Comparison of ENCODE assay signal across 8 cellular contexts in the genomic region with DNA sequence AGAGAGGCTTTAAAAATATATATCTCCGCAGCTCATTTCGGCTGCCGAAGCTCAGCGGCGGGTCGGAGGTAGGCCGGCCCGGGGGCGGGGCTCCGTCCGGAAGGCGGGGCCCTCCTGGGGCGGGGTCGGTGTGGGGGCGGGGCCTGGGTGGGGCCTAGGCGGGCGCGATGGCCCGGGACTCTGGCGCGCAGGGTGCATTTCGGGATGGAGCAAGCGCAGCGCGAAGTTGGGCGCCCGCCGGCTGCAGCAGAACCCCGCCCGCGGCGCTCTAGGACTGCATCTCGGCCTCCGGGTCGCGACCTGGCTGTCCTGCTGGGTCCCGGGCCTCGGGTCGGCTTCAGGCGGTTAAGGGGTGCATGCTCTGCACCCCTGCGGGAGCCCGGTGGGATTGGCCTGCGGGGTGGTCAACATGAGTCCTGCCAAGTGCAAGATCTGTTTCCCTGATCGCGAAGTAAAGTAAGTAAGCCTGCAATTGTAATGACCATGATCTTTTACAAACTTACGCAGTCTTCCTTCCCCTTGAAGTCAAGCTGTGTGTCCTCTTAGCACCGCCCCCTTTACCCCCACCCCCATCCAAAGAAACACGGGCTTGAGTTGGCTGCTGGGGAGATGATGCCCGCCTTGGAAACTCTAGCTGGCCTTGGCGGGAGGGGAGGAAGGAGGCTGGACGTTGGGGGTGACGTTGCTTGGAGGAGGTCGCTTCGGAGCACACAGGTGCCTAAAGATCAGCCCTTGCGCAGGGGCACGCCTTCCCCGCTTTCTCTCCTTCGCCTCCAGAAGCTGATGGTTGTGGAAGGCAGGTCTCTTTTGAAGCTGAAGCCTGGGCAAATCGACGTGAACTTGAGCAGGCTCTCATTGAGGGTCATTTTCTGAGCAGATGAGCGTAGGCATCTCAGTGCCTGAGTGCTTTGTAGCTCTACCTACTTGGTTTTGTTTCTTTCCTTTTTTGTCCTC. TPM values are rescaled to one million over a fixed set of nuclear protein-coding genes. Genes with fewer than 3 reads are reported as not detected.
A peak's percentile ranks its signal among the peaks of the same experiment; 100 is the strongest.
DNase-seq lines count a peak whose midpoint lies in the region; ATAC-seq and TF ChIP-seq lines count a peak whose summit lies in the region.

No MANE protein-coding gene starts in this region.

- peaks cover 6% of the 10 kb centered on the region for H3K27me3 Mint-ChIP-seq in activated naive CD8-positive, alpha-beta T cell treated with anti-CD3 and anti-CD28 coated beads, Interleukin-2, amount 10 ng/mL, durations not matched to agents 7 days and 5 days

- ATAC-seq in activated naive CD8-positive, alpha-beta T cell treated with anti-CD3 and anti-CD28 coated beads, Interleukin-2, amount 10 ng/mL, durations not matched to agents 7 days and 5 days (ENCODE audit: low read depth), result peak; percentile 92

- peak overlapping the region; percentile 91 for H3K27ac Mint-ChIP-seq in activated naive CD8-positive, alpha-beta T cell treated with anti-CD3 and anti-CD28 coated beads, Interleukin-2, amount 10 ng/mL, durations not matched to agents 7 days and 5 days

- in situ Hi-C loops in GM23248 (cut with MboI), result no loop called here

- no peaks in the 10 kb centered on the region for H3K9me3 Mint-ChIP-seq in activated naive CD8-positive, alpha-beta T cell treated with anti-CD3 and anti-CD28 coated beads, Interleukin-2, amount 10 ng/mL, durations not matched to agents 7 days and 5 days

- H2AFZ ChIP-seq in GM23248, result peak overlapping the region; percentile 95
- peak overlapping the region; percentile 91 for H2AFZ ChIP-seq in SU-DHL-6 (ENCODE audit: low read depth, low read length, severe bottlenecking)

- DNase-seq in DMS153 treated with DMSO at 0.1 percent for 48 hours (lab: John Stamatoyannopoulos, UW; ENCODE audit: unreplicated experiment) (peak; percentile 19), GM23248 (peak; percentile 89), MG63 (peak; percentile 78), cardiac septum (ENCODE audit: low spot score) (peak; percentile 93), ovary (peak; percentile 83 to 91 (median 88))
- DNase-seq in activated naive CD8-positive, alpha-beta T cell treated with anti-CD3 and anti-CD28 coated beads, Interleukin-2, amount 10 ng/mL, durations not matched to agents 7 days and 5 days, result peak; percentile 90

- H3K9ac ChIP-seq in GM23248, result peak overlapping the region; percentile 65
- H3K9ac ChIP-seq in SU-DHL-6 (ENCODE audit: low read length), result peak overlapping the region; percentile 72

- H3K27ac ChIP-seq in GM23248, result no peak overlapping the region
- peak overlapping the region; percentile 64 for H3K27ac ChIP-seq in SU-DHL-6 (ENCODE audit: low read depth, low read length)
- H3K27ac ChIP-seq in ovary, result peak overlapping the region; percentile 46 to 70
- peak overlapping the region; percentile 82 for H3K27ac ChIP-seq in thymus (ENCODE audit: low read depth)

- intact Hi-C loops in cardiac septum (cut with DNase I), result no loop called here
- intact Hi-C loops in ovary (cut with DNase I), result loop anchor here in 2 of 4 donors (2.0 to 5.0 kb wide), 2 partner anchors 42 to 44 kb away; no protein-coding TSS in a partner anchor

- peaks cover 1% of the 10 kb centered on the region for H3K36me3 Mint-ChIP-seq in activated naive CD8-positive, alpha-beta T cell treated with anti-CD3 and anti-CD28 coated beads, Interleukin-2, amount 10 ng/mL, durations not matched to agents 7 days and 5 days

- H3K27me3 ChIP-seq in GM23248 (replicated peaks; ENCODE audit: insufficient read depth) (no peaks in the 10 kb centered on the region), MG63 (no peaks in the 10 kb centered on the region), SU-DHL-6 (ENCODE audit: low read length) (no peaks in the 10 kb centered on the region), ovary (no peaks in the 10 kb centered on the region), thymus (ENCODE audit: control insufficient read depth, insufficient read depth) (no peaks in the 10 kb centered on the region)

- peaks cover 20% of the 10 kb centered on the region for H3K4me1 Mint-ChIP-seq in activated naive CD8-positive, alpha-beta T cell treated with anti-CD3 and anti-CD28 coated beads, Interleukin-2, amount 10 ng/mL, durations not matched to agents 7 days and 5 days

- 1 to 2% methylated on average over 35 to 61 of the region's 61 CpGs for WGBS in GM23248 (ENCODE audit: low coverage in 1 of 2, low lambda C conversion rate in 2 of 2, missing lambda C conversion rate in 2 of 2), 2 experiments
- WGBS in ovary, 3 donors, result 1% methylated on average over 55 to 61 of the region's 61 CpGs
- under 1% methylated on average over 61 of the region's 61 CpGs for WGBS in thymus

- TF ChIP-seq POLR2A in ovary (IDR thresholded peaks at IDR 0.05), result peak; percentile 31

- H3K79me2 ChIP-seq in GM23248 (ENCODE audit: insufficient read depth), result no peaks in the 10 kb centered on the region
- H3K79me2 ChIP-seq in SU-DHL-6 (ENCODE audit: insufficient read depth, low read length), result no peaks in the 10 kb centered on the region

- no peak for TF ChIP-seq EP300 in ovary (IDR thresholded peaks at IDR 0.05)

- POLR2A ChIA-PET in activated naive CD8-positive, alpha-beta T cell treated with anti-CD3 and anti-CD28 coated beads, Interleukin-2, amount 10 ng/mL, durations not matched to agents 7 days and 5 days (lab: Charles Lee), result interaction anchor here (0.6 to 1.0 kb wide), 6 partner anchors 10 to 408 kb away, joined by 3 to 5 read pairs (median 3); no protein-coding TSS in a partner anchor

- H3K36me3 ChIP-seq in GM23248 (ENCODE audit: low read depth) (no peaks in the 10 kb centered on the region), MG63 (no peaks in the 10 kb centered on the region), SU-DHL-6 (ENCODE audit: low read length) (no peaks in the 10 kb centered on the region), ovary (no peaks in the 10 kb centered on the region), thymus (ENCODE audit: control insufficient read depth, insufficient read depth) (no peaks in the 10 kb centered on the region)

- TF ChIP-seq CTCF in SU-DHL-6 (IDR thresholded peaks at IDR 0.05; ENCODE audit: insufficient read depth, low read length, poor library complexity, severe bottlenecking) (no peak), ovary (IDR thresholded peaks at IDR 0.05) (no peak)

- peak overlapping the region; percentile 97 for H3K4me3 Mint-ChIP-seq in activated naive CD8-positive, alpha-beta T cell treated with anti-CD3 and anti-CD28 coated beads, Interleukin-2, amount 10 ng/mL, durations not matched to agents 7 days and 5 days

- H3F3A ChIP-seq in GM23248 (ENCODE audit: insufficient read depth) (no peaks in the 10 kb centered on the region), SU-DHL-6 (ENCODE audit: insufficient read depth) (0 out of 2 replicates have a peak, but pooled peaks cover 8% of the 10 kb centered on the region)

- H3K4me1 ChIP-seq in GM23248 (ENCODE audit: insufficient read depth), result no peaks in the 10 kb centered on the region
- H3K4me1 ChIP-seq in ovary (ENCODE audit: insufficient read depth), result peaks cover 23% of the 10 kb centered on the region
- peaks cover 2% of the 10 kb centered on the region for H3K4me1 ChIP-seq in thymus (ENCODE audit: control insufficient read depth, insufficient read depth, low read length)

- no peaks in the 10 kb centered on the region for H3K9me2 ChIP-seq in GM23248 (ENCODE audit: insufficient read depth)
- H3K9me2 ChIP-seq in SU-DHL-6 (replicated peaks; ENCODE audit: insufficient read depth, low read length), result no peaks in the 10 kb centered on the region

- H3K4me3 ChIP-seq in GM23248, result peak overlapping the region; percentile 77
- peak overlapping the region; percentile 65 for H3K4me3 ChIP-seq in MG63
- peak overlapping the region; percentile 69 for H3K4me3 ChIP-seq in SU-DHL-6 (ENCODE audit: insufficient read depth, low read length, poor library complexity, severe bottlenecking)
- H3K4me3 ChIP-seq in ovary, result peak overlapping the region; percentile 52
- peak overlapping the region; percentile 60 for H3K4me3 ChIP-seq in thymus (ENCODE audit: low read length)

- peak overlapping the region; percentile 85 for H3K4me2 ChIP-seq in GM23248 (ENCODE audit: unreplicated experiment)
- peak overlapping the region; percentile 82 for H3K4me2 ChIP-seq in SU-DHL-6 (ENCODE audit: low read depth, low read length, poor library complexity, severe bottlenecking)

- H4K20me1 ChIP-seq in GM23248 (ENCODE audit: insufficient read depth) (no peaks in the 10 kb centered on the region), SU-DHL-6 (ENCODE audit: low read depth, low read length) (no peaks in the 10 kb centered on the region)

- H3K9me3 ChIP-seq in GM23248 (ENCODE audit: low read depth) (no peaks in the 10 kb centered on the region), MG63 (no peaks in the 10 kb centered on the region), SU-DHL-6 (ENCODE audit: insufficient read depth, low read length) (no peaks in the 10 kb centered on the region), ovary (no peaks in the 10 kb centered on the region), thymus (ENCODE audit: control insufficient read depth) (no peaks in the 10 kb centered on the region)

RNA-seq across cellular contexts. Expression of gene ACACB, which starts 38.4 kb away (rescaled TPM):
- 1.0 and 4.1 TPM in 2 replicates for total RNA-seq in GM23248 (2014; rRNA removed; shearing (Covaris generic))
- polyA plus RNA-seq in GM23248 (2016; fragmentation: Nextera tagmentation; extraction: Ambion mirVana) (0.66 and 0.68 TPM in 2 replicates), ovary (10 to 100 TPM; 20.5 to 23.0 TPM), thymus (9.5 TPM)
- total RNA-seq in MG63 (2014; rRNA removed; shearing (Covaris generic); ENCODE audit: low replicate concordance), result 0.20 and 2.9 TPM in 2 replicates
- 10 to 100 TPM; 21.4 to 23.2 TPM for total RNA-seq in activated naive CD8-positive, alpha-beta T cell treated with anti-CD3 and anti-CD28 coated beads, Interleukin-2, amount 10 ng/mL, durations not matched to agents 7 days and 5 days
- total RNA-seq in cardiac septum (64.5 TPM), ovary (10 to 100 TPM; 27.1 to 56.5 (median 40.9) TPM)

RNA-seq across cellular contexts. Expression of gene UNG, which starts 57.4 kb away (rescaled TPM):
- 27.3 and 38.6 TPM in 2 replicates for total RNA-seq in GM23248 (2014; rRNA removed; shearing (Covaris generic))
- 32.7 and 36.6 TPM in 2 replicates for polyA plus RNA-seq in GM23248 (2016; fragmentation: Nextera tagmentation; extraction: Ambion mirVana)
- total RNA-seq in MG63 (2014; rRNA removed; shearing (Covaris generic); ENCODE audit: low replicate concordance), result 67.5 and 80.9 TPM in 2 replicates
- 10 to 100 TPM; 47.4 to 54.7 TPM for total RNA-seq in activated naive CD8-positive, alpha-beta T cell treated with anti-CD3 and anti-CD28 coated beads, Interleukin-2, amount 10 ng/mL, durations not matched to agents 7 days and 5 days
- total RNA-seq in cardiac septum, result 25.5 TPM
- 10 to 100 TPM; 13.5 to 25.4 (median 21.5) TPM for total RNA-seq in ovary
- polyA plus RNA-seq in ovary, result 10 to 100 TPM; 13.5 to 34.2 TPM
- polyA plus RNA-seq in thymus, result 14.1 TPM

Comparison
In these comparisons a context has a peak if more than half of its experiments do, and no peak if none do; other contexts are left out.
1. DNase-seq: peak in every context shown above with its lines; median percentile 93 in cardiac septum; 90 in activated naive CD8-positive, alpha-beta T cell treated with anti-CD3 and anti-CD28 coated beads, Interleukin-2, amount 10 ng/mL, durations not matched to agents 7 days and 5 days; 89 in GM23248; 88 in ovary; 78 in MG63; 19 in DMS153 treated with DMSO at 0.1 percent for 48 hours.